ENCODE assay signal across 10 cellular contexts in genomic region chr22:45548991-45549736, GRCh38. TPM values are rescaled to one million over a fixed set of nuclear protein-coding genes. Genes with fewer than 3 reads are reported as not detected.
DNase-seq lines count a peak whose midpoint lies in the region; ATAC-seq and TF ChIP-seq lines count a peak whose summit lies in the region.
"Had no signal": no experiment of that assay in that cellular context is flagged by ENCODE, and none has a peak within 500 bp of the region (broad histone marks: within the 10 kb centered on the region; RNA-seq: fewer than 3 reads in every experiment).

No MANE protein-coding gene starts in this region.

- H3K9me2 ChIP-seq in PC-3 (replicated peaks; ENCODE audit: low read length): no peaks in the 10 kb centered on the region

- H3K9me3 ChIP-seq in PC-3 (ENCODE audit: low read length): no peaks in the 10 kb centered on the region

- DNase-seq in ELF-1 (ENCODE audit: low read depth, low spot score) (peak; percentile 92), PC-3 (peak; percentile 72), fibroblast of the conjunctiva (ENCODE audit: low read depth) (peak; percentile 86), sciatic nerve (ENCODE audit: low spot score) (no peak), NCI-H1694 (lab: John Stamatoyannopoulos, UW) (no peak), posterior vena cava (ENCODE audit: low spot score) (no peak)
- DNase-seq: NCI-H2029 treated with DMSO at 0.1 percent for 48 hours; stimulated activated naive CD4-positive, alpha-beta T cell treated with Interleukin-2 at 50 U/mL for 16 hours had no signal

- CTCF ChIA-PET in PC-3 (lab: Charles Lee): no interaction called here

- no peaks in the 10 kb centered on the region for H3K36me3 ChIP-seq in PC-3 (ENCODE audit: low read depth, low read length)

- POLR2A ChIA-PET in PC-3 (lab: Charles Lee; ENCODE audit: unreplicated experiment): interaction anchor here (0.5 kb wide), 1 partner anchor 13 kb away, joined by 12 read pairs; no protein-coding TSS in a partner anchor

- H3K4me2 ChIP-seq in PC-3 (ENCODE audit: low read length): peak overlapping the region; percentile 65

- intact Hi-C loops in PC-3 (cut with micrococcal nuclease) (loop anchor here (1.0 kb wide), 2 partner anchors 46 to 108 kb away; no protein-coding TSS in a partner anchor), sciatic nerve (cut with DNase I) (no loop called here), posterior vena cava (cut with DNase I) (no loop called here)

- peaks cover 25% of the 10 kb centered on the region for H3K4me1 ChIP-seq in PC-3 (ENCODE audit: insufficient read depth, low read length)

- H3K27ac ChIP-seq in PC-3 (ENCODE audit: low read length): peak overlapping the region; percentile 79

- H3F3A ChIP-seq in PC-3 (ENCODE audit: low read length, unreplicated experiment): no peaks in the 10 kb centered on the region

- no TSS peak for BruUV-seq in PC-3 (replicated peaks; lab: Mats Ljungman, UMichigan)

- no peaks in the 10 kb centered on the region for H3K79me2 ChIP-seq in PC-3 (ENCODE audit: low read length)

- TF ChIP-seq CTCF in PC-3 (conservative IDR thresholded peaks at IDR 0.05; ENCODE audit: low read depth, low read length): peak; percentile 57

- H4K20me1 ChIP-seq in PC-3 (ENCODE audit: low read length): no peaks in the 10 kb centered on the region

- peak overlapping the region; percentile 77 for H2AFZ ChIP-seq in PC-3 (ENCODE audit: low read length)

- H3K27me3 ChIP-seq in PC-3 (ENCODE audit: low read length): no peaks in the 10 kb centered on the region

- H3K9ac ChIP-seq in PC-3 (ENCODE audit: low read length): peak overlapping the region; percentile 44

- H3K4me3 ChIP-seq in PC-3 (ENCODE audit: low read length): no peak overlapping the region

- ATAC-seq in PC-3 (peak; percentile 89), sciatic nerve (peak; percentile 56), GM19455 (IDR thresholded peaks at IDR 0.05; ENCODE audit: unreplicated experiment) (no peak), HG03565 (IDR thresholded peaks at IDR 0.05; ENCODE audit: unreplicated experiment) (no peak)

RNA-seq across cellular contexts. Expression of gene FBLN1, which starts 46.5 kb away (rescaled TPM):
- total RNA-seq in PC-3 (2014; rRNA removed) (13.4 and 17.4 TPM in 2 replicates), sciatic nerve (624 TPM), posterior vena cava (1,000 to 10,000 TPM in 1 of 2 donors, 100 to 1,000 TPM in 1; 608 to 1,210 TPM)

Comparison
In these comparisons a context has a peak if more than half of its experiments do, and no peak if none do; other contexts are left out.
1. DNase-seq: peak in ELF-1 (single experiment), PC-3 (single experiment) and fibroblast of the conjunctiva (single experiment); none in sciatic nerve (single experiment), NCI-H1694 (single experiment) and posterior vena cava (single experiment).
2. ATAC-seq: peak in PC-3 (single experiment) and sciatic nerve (single experiment); none in GM19455 (single experiment) and HG03565 (single experiment).
3. RNA of gene FBLN1, which starts 46.5 kb away (total RNA-seq): 608 to 1,210 TPM in posterior vena cava and 624 TPM in sciatic nerve (single experiment); 13.4 to 17.4 TPM in PC-3; every median in the first group is over 10 times any median in the second.